In the genomic region with DNA sequence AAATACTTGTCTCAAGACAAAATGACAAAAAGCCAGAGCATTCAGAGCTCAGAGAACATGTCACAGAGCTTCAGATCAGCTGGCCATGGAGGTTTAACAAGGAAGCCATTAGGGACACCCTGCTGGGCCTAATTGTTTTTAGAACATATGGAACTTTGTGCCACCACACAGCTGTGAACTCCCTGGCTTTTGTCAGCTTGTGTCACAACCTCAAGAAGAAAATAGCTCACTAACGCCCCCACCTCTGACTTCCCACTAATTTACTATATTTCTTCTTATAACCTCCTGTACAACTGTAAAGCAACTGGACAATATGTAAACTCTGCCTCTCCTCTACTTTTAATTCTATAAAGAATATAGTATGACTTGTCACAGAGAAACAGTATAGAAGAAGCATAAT, we compare ENCODE assay signal across 18 cellular contexts. TPM values are rescaled to one million over a fixed set of nuclear protein-coding genes. Genes with fewer than 3 reads are reported as not detected.
A peak's percentile ranks its signal among the peaks of the same experiment; 100 is the strongest.
DNase-seq lines count a peak whose midpoint lies in the region; ATAC-seq and TF ChIP-seq lines count a peak whose summit lies in the region.
"Had no signal": no experiment of that assay in that cellular context is flagged by ENCODE, and none has a peak within 500 bp of the region (broad histone marks: within the 10 kb centered on the region; RNA-seq: fewer than 3 reads in every experiment).

No MANE protein-coding gene starts in this region.

- peaks cover 11% of the 10 kb centered on the region; the same call in 1 of the 2 replicates for H3K27me3 ChIP-seq in OCI-LY3 (ENCODE audit: low read depth, low read length)
- H3K27me3 ChIP-seq: SJSA1 had no signal

- H3K9ac ChIP-seq in OCI-LY3 (ENCODE audit: low read length), result no peak overlapping the region

- DNase-seq in NCI-H2227 (lab: John Stamatoyannopoulos, UW; ENCODE audit: unreplicated experiment) (peak; percentile 35), NCI-H2227 treated with DMSO at 0.1 percent for 48 hours (lab: John Stamatoyannopoulos, UW) (no peak), Kasumi-1 (lab: John Stamatoyannopoulos, UW) (peak; percentile 33 to 60)
- DNase-seq in activated CD4-positive, alpha-beta T cell treated with anti-CD3 and anti-CD28 coated beads, Interleukin-2, amount 10 ng/mL, durations not matched to agents 24 days and 14 days, result no peak
- DNase-seq: activated CD4-positive, alpha-beta T cell treated with anti-CD3 and anti-CD28 coated beads, Interleukin-2, amount 50 U/mL, for 48 hours; activated T-cell treated with anti-CD3 and anti-CD28 coated beads, Interleukin-2, amount 50 U/mL, for 4 hours; CD8-positive, alpha-beta T cell; effector memory CD4-positive, alpha-beta T cell; HCEC 1CT; naive B cell; NCI-H187 had no signal

- peaks cover 24% of the 10 kb centered on the region for H3K4me1 ChIP-seq in OCI-LY3 (ENCODE audit: low read length)

- H3K9me3 ChIP-seq in OCI-LY3 (ENCODE audit: insufficient read depth, low read length), result no peaks in the 10 kb centered on the region
- H3K9me3 ChIP-seq: A549, SJSA1 had no signal

- no peak for ATAC-seq in GM18505 (IDR thresholded peaks at IDR 0.05; ENCODE audit: unreplicated experiment)
- no peak for ATAC-seq in GM18861 (IDR thresholded peaks at IDR 0.05; ENCODE audit: unreplicated experiment)
- ATAC-seq: A549; activated T-cell treated with anti-CD3 and anti-CD28 coated beads, Interleukin-2, amount 50 U/mL, for 4 hours; CD8-positive, alpha-beta T cell had no signal

- H3K79me2 ChIP-seq in OCI-LY3 (ENCODE audit: low read length), result no peaks in the 10 kb centered on the region

- peaks cover 26% of the 10 kb centered on the region for H3K4me1 Mint-ChIP-seq in nephron
- H3K4me1 Mint-ChIP-seq in activated CD4-positive, alpha-beta T cell treated with anti-CD3 and anti-CD28 coated beads, Interleukin-2, amount 10 ng/mL, durations not matched to agents 24 days and 14 days, result peaks cover 14% of the 10 kb centered on the region

- H3K4me2 ChIP-seq in OCI-LY3 (ENCODE audit: low read length), result no peak overlapping the region
- H3K4me2 ChIP-seq: A549 had no signal

- H3K36me3 ChIP-seq in OCI-LY3 (replicated peaks; ENCODE audit: low read depth, low read length), result no peaks in the 10 kb centered on the region
- H3K36me3 ChIP-seq: SJSA1 had no signal

- peak; percentile 19; the same call in 1 of the 2 replicates for TF ChIP-seq CTCF in OCI-LY3 (IDR thresholded peaks at IDR 0.05; ENCODE audit: low read depth, low read length)
- TF ChIP-seq CTCF in nephron (IDR thresholded peaks at IDR 0.05; ENCODE audit: unreplicated experiment in 3 of 3), result no peak

- H2AFZ ChIP-seq in OCI-LY3 (ENCODE audit: low read depth, low read length), result no peak overlapping the region

- H3K4me3 ChIP-seq in OCI-LY3 (ENCODE audit: low read length), result no peak overlapping the region
- H3K4me3 ChIP-seq: A549, SJSA1 had no signal

- no peaks in the 10 kb centered on the region for H3K27me3 Mint-ChIP-seq in nephron (ENCODE audit: low read depth)
- peaks cover 15% of the 10 kb centered on the region for H3K27me3 Mint-ChIP-seq in activated CD4-positive, alpha-beta T cell treated with anti-CD3 and anti-CD28 coated beads, Interleukin-2, amount 10 ng/mL, durations not matched to agents 24 days and 14 days
- H3K27me3 Mint-ChIP-seq: stimulated activated naive CD8-positive, alpha-beta T cell treated with anti-CD3 and anti-CD28 coated beads, Interleukin-15, Interleukin-2, amounts not matched to agents 100 ng/mL and 50 ng/mL, for 24 hours had no signal

- intact Hi-C loops in activated CD4-positive, alpha-beta T cell treated with anti-CD3 and anti-CD28 coated beads, Interleukin-2, amount 10 ng/mL, durations not matched to agents 24 days and 14 days (cut with micrococcal nuclease), result no loop called here

- no peak overlapping the region for H3K27ac ChIP-seq in OCI-LY3 (ENCODE audit: low read length)
- H3K27ac ChIP-seq: A549, SJSA1 had no signal

- H4K20me1 ChIP-seq in OCI-LY3 (ENCODE audit: insufficient read depth, low read length), result no peaks in the 10 kb centered on the region

- no peaks in the 10 kb centered on the region for H3K9me3 Mint-ChIP-seq in nephron
- H3K9me3 Mint-ChIP-seq in activated CD4-positive, alpha-beta T cell treated with anti-CD3 and anti-CD28 coated beads, Interleukin-2, amount 10 ng/mL, durations not matched to agents 24 days and 14 days, result no peaks in the 10 kb centered on the region
- H3K9me3 Mint-ChIP-seq: activated T-cell treated with anti-CD3 and anti-CD28 coated beads, Interleukin-2, amount 50 U/mL, for 4 hours; CD8-positive, alpha-beta T cell; naive B cell; stimulated activated naive CD8-positive, alpha-beta T cell treated with anti-CD3 and anti-CD28 coated beads, Interleukin-15, Interleukin-2, amounts not matched to agents 100 ng/mL and 50 ng/mL, for 24 hours had no signal

- TF ChIP-seq POLR2A in GM18505 (IDR thresholded peaks at IDR 0.05; ENCODE audit: borderline replicate concordance, extremely low read depth, insufficient read depth, insufficient read length), result no peak

- no peaks in the 10 kb centered on the region for H3K36me3 Mint-ChIP-seq in nephron (ENCODE audit: low read depth)
- no peaks in the 10 kb centered on the region for H3K36me3 Mint-ChIP-seq in activated CD4-positive, alpha-beta T cell treated with anti-CD3 and anti-CD28 coated beads, Interleukin-2, amount 10 ng/mL, durations not matched to agents 24 days and 14 days (ENCODE audit: low read depth)
- H3K36me3 Mint-ChIP-seq: CD8-positive, alpha-beta T cell; naive B cell had no signal

- H3K4me3 Mint-ChIP-seq in nephron, result no peak overlapping the region
- H3K4me3 Mint-ChIP-seq in activated CD4-positive, alpha-beta T cell treated with anti-CD3 and anti-CD28 coated beads, Interleukin-2, amount 10 ng/mL, durations not matched to agents 24 days and 14 days, result no peak overlapping the region
- H3K4me3 Mint-ChIP-seq: activated T-cell treated with anti-CD3 and anti-CD28 coated beads, Interleukin-2, amount 50 U/mL, for 4 hours; CD8-positive, alpha-beta T cell; naive B cell; stimulated activated naive CD8-positive, alpha-beta T cell treated with anti-CD3 and anti-CD28 coated beads, Interleukin-15, Interleukin-2, amounts not matched to agents 100 ng/mL and 50 ng/mL, for 24 hours had no signal

- peak overlapping the region in 2 of 3 experiments; percentile 7 to 21 for H3K27ac Mint-ChIP-seq in nephron
- H3K27ac Mint-ChIP-seq in activated CD4-positive, alpha-beta T cell treated with anti-CD3 and anti-CD28 coated beads, Interleukin-2, amount 10 ng/mL, durations not matched to agents 24 days and 14 days, result no peak overlapping the region
- H3K27ac Mint-ChIP-seq: CD8-positive, alpha-beta T cell; naive B cell; stimulated activated naive CD8-positive, alpha-beta T cell treated with anti-CD3 and anti-CD28 coated beads, Interleukin-15, Interleukin-2, amounts not matched to agents 100 ng/mL and 50 ng/mL, for 24 hours had no signal

RNA-seq across cellular contexts. Expression of a gene that starts 21.0 kb away (rescaled TPM):
- not detected in 2 replicates for total RNA-seq in activated CD4-positive, alpha-beta T cell treated with anti-CD3 and anti-CD28 coated beads, Interleukin-2, amount 10 ng/mL, durations not matched to agents 24 days and 14 days
- total RNA-seq: activated T-cell treated with anti-CD3 and anti-CD28 coated beads, Interleukin-2, amount 50 U/mL, for 4 hours; CD8-positive, alpha-beta T cell; SJSA1 had no signal

RNA-seq across cellular contexts. Expression of a gene that starts 21.2 kb away (rescaled TPM):
- total RNA-seq in activated CD4-positive, alpha-beta T cell treated with anti-CD3 and anti-CD28 coated beads, Interleukin-2, amount 10 ng/mL, durations not matched to agents 24 days and 14 days, result not detected in 2 replicates
- total RNA-seq: CD8-positive, alpha-beta T cell; SJSA1 had no signal

Comparison
In these comparisons a context has a peak if more than half of its experiments do, and no peak if none do; other contexts are left out.
1. DNase-seq: peak in NCI-H2227 (single experiment) and Kasumi-1 (2 of 2); none in NCI-H2227 treated with DMSO at 0.1 percent for 48 hours (single experiment) and activated CD4-positive, alpha-beta T cell treated with anti-CD3 and anti-CD28 coated beads, Interleukin-2, amount 10 ng/mL, durations not matched to agents 24 days and 14 days (single experiment).